In genomic region chr21:43645987-43646386, GRCh38 we compare ENCODE assay signal across 9 cellular contexts. TPM values are rescaled to one million over a fixed set of nuclear protein-coding genes. Genes with fewer than 3 reads are reported as not detected.
DNase-seq lines count a peak whose midpoint lies in the region; ATAC-seq and TF ChIP-seq lines count a peak whose summit lies in the region.
"Had no signal": no experiment of that assay in that cellular context is flagged by ENCODE, and none has a peak within 500 bp of the region (broad histone marks: within the 10 kb centered on the region; RNA-seq: fewer than 3 reads in every experiment).

No MANE protein-coding gene starts in this region.

- H3K27me3 ChIP-seq in right lobe of liver (no peaks in the 10 kb centered on the region), thymus (ENCODE audit: control insufficient read depth, insufficient read depth) (no peaks in the 10 kb centered on the region)

- H3K27ac ChIP-seq in right lobe of liver (peak overlapping the region; percentile 23 to 52 (median 30)), thymus (ENCODE audit: low read depth) (peak overlapping the region; percentile 42)

- H3K27ac Mint-ChIP-seq in activated T-cell treated with anti-CD3 and anti-CD28 coated beads, Interleukin-2, amount 50 U/mL, for 72 hours = no peak overlapping the region
- no peak overlapping the region for H3K27ac Mint-ChIP-seq in activated T-cell treated with anti-CD3 and anti-CD28 coated beads, Interleukin-2, amount 50 U/mL, for 24 hours
- H3K27ac Mint-ChIP-seq in activated T-helper 1 cell treated with anti-CD3 and anti-CD28 coated beads, Interleukin-12 subunit alpha, Interleukin-12 subunit beta, Interleukin-2, Interleukin-4 antibody, amounts not matched to agents 30 ng/mL and 10 ng/mL and 1 ng/mL, durations not matched to agents 14 hours and 24 hours and 36 hours = no peak overlapping the region

- 34% methylated on average over 4 of the region's 4 CpGs for WGBS in right lobe of liver (ENCODE audit: insufficient coverage, low coverage, low lambda C conversion rate, missing lambda C conversion rate)
- 23% methylated on average over 4 of the region's 4 CpGs for WGBS in thymus

- H3K27me3 Mint-ChIP-seq in activated T-cell treated with anti-CD3 and anti-CD28 coated beads, Interleukin-2, amount 50 U/mL, for 72 hours (ENCODE audit: low read depth) = no peaks in the 10 kb centered on the region
- H3K27me3 Mint-ChIP-seq in activated T-cell treated with anti-CD3 and anti-CD28 coated beads, Interleukin-2, amount 50 U/mL, for 24 hours = peaks cover 4% of the 10 kb centered on the region
- peaks cover 14% of the 10 kb centered on the region for H3K27me3 Mint-ChIP-seq in activated T-helper 1 cell treated with anti-CD3 and anti-CD28 coated beads, Interleukin-12 subunit alpha, Interleukin-12 subunit beta, Interleukin-2, Interleukin-4 antibody, amounts not matched to agents 30 ng/mL and 10 ng/mL and 1 ng/mL, durations not matched to agents 14 hours and 24 hours and 36 hours (ENCODE audit: insufficient read depth)
- H3K27me3 Mint-ChIP-seq: activated naive CD4-positive, alpha-beta T cell treated with anti-CD3 and anti-CD28 coated beads, Interleukin-2, amount 50 U/mL, for 24 hours had no signal

- no peak overlapping the region for H3K4me3 ChIP-seq in right lobe of liver
- no peak overlapping the region for H3K4me3 ChIP-seq in thymus (ENCODE audit: low read length)

- no peaks in the 10 kb centered on the region for H3K9me3 ChIP-seq in right lobe of liver
- no peaks in the 10 kb centered on the region for H3K9me3 ChIP-seq in thymus (ENCODE audit: control insufficient read depth)

- no peak for TF ChIP-seq POLR2A in right lobe of liver (IDR thresholded peaks at IDR 0.05)

- H3K36me3 ChIP-seq in right lobe of liver = no peaks in the 10 kb centered on the region
- H3K36me3 ChIP-seq in thymus (ENCODE audit: control insufficient read depth, insufficient read depth) = no peaks in the 10 kb centered on the region

- DNase-seq in activated T-cell treated with anti-CD3 and anti-CD28 coated beads, Interleukin-2, amount 50 U/mL, for 72 hours = no peak
- DNase-seq in activated T-cell treated with anti-CD3 and anti-CD28 coated beads, Interleukin-2, amount 50 U/mL, for 24 hours = no peak
- no peak for DNase-seq in activated T-helper 1 cell treated with anti-CD3 and anti-CD28 coated beads, Interleukin-12 subunit alpha, Interleukin-12 subunit beta, Interleukin-2, Interleukin-4 antibody, amounts not matched to agents 30 ng/mL and 10 ng/mL and 1 ng/mL, durations not matched to agents 14 hours and 24 hours and 36 hours (ENCODE audit: low spot score)
- DNase-seq in right lobe of liver (no peak), NCI-H446 treated with DMSO at 0.1 percent for 48 hours (lab: John Stamatoyannopoulos, UW) (no peak), HK-2 (ENCODE audit: unreplicated experiment) (no peak), SIG-M5 (lab: John Stamatoyannopoulos, UW) (no peak)

- TF ChIP-seq CTCF in right lobe of liver (IDR thresholded peaks at IDR 0.05) = no peak

- no peaks in the 10 kb centered on the region for H3K9me3 Mint-ChIP-seq in activated T-cell treated with anti-CD3 and anti-CD28 coated beads, Interleukin-2, amount 50 U/mL, for 72 hours
- H3K9me3 Mint-ChIP-seq in activated T-cell treated with anti-CD3 and anti-CD28 coated beads, Interleukin-2, amount 50 U/mL, for 24 hours = no peaks in the 10 kb centered on the region
- no peaks in the 10 kb centered on the region for H3K9me3 Mint-ChIP-seq in activated T-helper 1 cell treated with anti-CD3 and anti-CD28 coated beads, Interleukin-12 subunit alpha, Interleukin-12 subunit beta, Interleukin-2, Interleukin-4 antibody, amounts not matched to agents 30 ng/mL and 10 ng/mL and 1 ng/mL, durations not matched to agents 14 hours and 24 hours and 36 hours
- H3K9me3 Mint-ChIP-seq: activated naive CD4-positive, alpha-beta T cell treated with anti-CD3 and anti-CD28 coated beads, Interleukin-2, amount 50 U/mL, for 24 hours had no signal

- no peaks in the 10 kb centered on the region for H3K36me3 Mint-ChIP-seq in activated T-cell treated with anti-CD3 and anti-CD28 coated beads, Interleukin-2, amount 50 U/mL, for 72 hours (ENCODE audit: insufficient read depth in 2 of 2)
- H3K36me3 Mint-ChIP-seq in activated T-cell treated with anti-CD3 and anti-CD28 coated beads, Interleukin-2, amount 50 U/mL, for 24 hours (ENCODE audit: low read depth) = no peaks in the 10 kb centered on the region
- no peaks in the 10 kb centered on the region for H3K36me3 Mint-ChIP-seq in activated T-helper 1 cell treated with anti-CD3 and anti-CD28 coated beads, Interleukin-12 subunit alpha, Interleukin-12 subunit beta, Interleukin-2, Interleukin-4 antibody, amounts not matched to agents 30 ng/mL and 10 ng/mL and 1 ng/mL, durations not matched to agents 14 hours and 24 hours and 36 hours (ENCODE audit: low read depth)
- H3K36me3 Mint-ChIP-seq: activated naive CD4-positive, alpha-beta T cell treated with anti-CD3 and anti-CD28 coated beads, Interleukin-2, amount 50 U/mL, for 24 hours had no signal

- intact Hi-C loops in activated T-helper 1 cell treated with anti-CD3 and anti-CD28 coated beads, Interleukin-12 subunit alpha, Interleukin-12 subunit beta, Interleukin-2, Interleukin-4 antibody, amounts not matched to agents 30 ng/mL and 10 ng/mL and 1 ng/mL, durations not matched to agents 14 hours and 24 hours and 36 hours (cut with micrococcal nuclease) = loop anchor here (1.0 to 10.0 kb wide), 4 partner anchors 13 to 723 kb away; partner anchors contain the start of genes HSF2BP and RRP1B
- intact Hi-C loops in right lobe of liver (cut with DNase I) = no loop called here

- peak overlapping the region; percentile 51 to 73 for H3K4me3 Mint-ChIP-seq in activated T-cell treated with anti-CD3 and anti-CD28 coated beads, Interleukin-2, amount 50 U/mL, for 72 hours
- no peak overlapping the region for H3K4me3 Mint-ChIP-seq in activated T-cell treated with anti-CD3 and anti-CD28 coated beads, Interleukin-2, amount 50 U/mL, for 24 hours
- peak overlapping the region; percentile 35 for H3K4me3 Mint-ChIP-seq in activated T-helper 1 cell treated with anti-CD3 and anti-CD28 coated beads, Interleukin-12 subunit alpha, Interleukin-12 subunit beta, Interleukin-2, Interleukin-4 antibody, amounts not matched to agents 30 ng/mL and 10 ng/mL and 1 ng/mL, durations not matched to agents 14 hours and 24 hours and 36 hours
- H3K4me3 Mint-ChIP-seq: activated naive CD4-positive, alpha-beta T cell treated with anti-CD3 and anti-CD28 coated beads, Interleukin-2, amount 50 U/mL, for 24 hours had no signal

- no peaks in the 10 kb centered on the region for H3K4me1 ChIP-seq in right lobe of liver
- H3K4me1 ChIP-seq in thymus (ENCODE audit: control insufficient read depth, insufficient read depth, low read length) = no peaks in the 10 kb centered on the region

- no peak for ATAC-seq in activated T-cell treated with anti-CD3 and anti-CD28 coated beads, Interleukin-2, amount 50 U/mL, for 72 hours (replicated peaks in 1 of 2)
- peak in 1 of 4 donors; percentile 5 for ATAC-seq in right lobe of liver

- H3K4me1 Mint-ChIP-seq in activated T-cell treated with anti-CD3 and anti-CD28 coated beads, Interleukin-2, amount 50 U/mL, for 72 hours (ENCODE audit: low read depth) = peaks cover 25% of the 10 kb centered on the region
- H3K4me1 Mint-ChIP-seq in activated T-cell treated with anti-CD3 and anti-CD28 coated beads, Interleukin-2, amount 50 U/mL, for 24 hours (ENCODE audit: low read depth) = peaks cover 23% of the 10 kb centered on the region
- H3K4me1 Mint-ChIP-seq in activated T-helper 1 cell treated with anti-CD3 and anti-CD28 coated beads, Interleukin-12 subunit alpha, Interleukin-12 subunit beta, Interleukin-2, Interleukin-4 antibody, amounts not matched to agents 30 ng/mL and 10 ng/mL and 1 ng/mL, durations not matched to agents 14 hours and 24 hours and 36 hours (ENCODE audit: low read depth) = peaks cover 19% of the 10 kb centered on the region

RNA-seq across cellular contexts. Expression of gene HSF2BP, which starts 13.3 kb away (rescaled TPM):
- 1 to 10 TPM; 1.3 to 1.9 TPM for total RNA-seq in activated T-cell treated with anti-CD3 and anti-CD28 coated beads, Interleukin-2, amount 50 U/mL, for 72 hours
- 1.2 TPM in 2 replicates for total RNA-seq in activated T-helper 1 cell treated with anti-CD3 and anti-CD28 coated beads, Interleukin-12 subunit alpha, Interleukin-12 subunit beta, Interleukin-2, Interleukin-4 antibody, amounts not matched to agents 30 ng/mL and 10 ng/mL and 1 ng/mL, durations not matched to agents 14 hours and 24 hours and 36 hours
- total RNA-seq in right lobe of liver = under 1 TPM in 4 of 6 experiments, not detected in 2; 0.25 to 0.62 (median 0.37) TPM
- polyA plus RNA-seq in thymus = 0.71 TPM

RNA-seq across cellular contexts. Expression of gene RRP1B, which starts 13.4 kb away (rescaled TPM):
- total RNA-seq in activated T-cell treated with anti-CD3 and anti-CD28 coated beads, Interleukin-2, amount 50 U/mL, for 72 hours = 10 to 100 TPM; 52.6 to 62.0 TPM
- 76.8 and 77.8 TPM in 2 replicates for total RNA-seq in activated T-helper 1 cell treated with anti-CD3 and anti-CD28 coated beads, Interleukin-12 subunit alpha, Interleukin-12 subunit beta, Interleukin-2, Interleukin-4 antibody, amounts not matched to agents 30 ng/mL and 10 ng/mL and 1 ng/mL, durations not matched to agents 14 hours and 24 hours and 36 hours
- total RNA-seq in right lobe of liver = 10 to 100 TPM in 2 of 6 experiments, 1 to 10 TPM in 4; 8.0 to 17.0 (median 9.8) TPM
- polyA plus RNA-seq in thymus = 18.4 TPM
